ENCODE assay signal across 9 cellular contexts in the genomic region with DNA sequence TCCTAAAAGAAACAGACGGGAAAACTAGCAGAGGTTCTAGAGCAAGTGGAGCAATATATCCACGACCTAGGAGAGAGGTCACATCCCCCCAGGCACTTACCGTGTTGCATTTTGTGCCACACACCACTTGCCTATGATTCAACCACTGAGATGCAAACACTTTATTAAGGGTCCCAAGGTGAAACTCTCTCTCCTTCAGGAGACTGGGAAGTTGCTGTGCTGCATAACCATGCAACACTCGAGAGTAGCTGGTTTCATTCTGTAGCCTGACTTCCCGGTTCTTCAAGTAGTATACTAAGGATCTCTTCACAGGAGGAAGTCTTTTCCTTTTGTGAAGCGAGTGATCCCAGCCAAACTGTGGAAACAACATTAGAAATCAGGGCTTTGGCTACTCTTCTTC. TPM values are rescaled to one million over a fixed set of nuclear protein-coding genes. Genes with fewer than 3 reads are reported as not detected.
DNase-seq lines count a peak whose midpoint lies in the region; ATAC-seq, FAIRE-seq and TF ChIP-seq lines count a peak whose summit lies in the region.
"Had no signal": no experiment of that assay in that cellular context is flagged by ENCODE, and none has a peak within 500 bp of the region (broad histone marks: within the 10 kb centered on the region; RNA-seq: fewer than 3 reads in every experiment).

No MANE protein-coding gene starts in this region.

- H3K27me3 Mint-ChIP-seq in IgD-negative memory B cell: peaks cover 42% of the 10 kb centered on the region

- peak overlapping the region in 1 of 3 donors; percentile 69 for H3K27ac Mint-ChIP-seq in IgD-negative memory B cell

- no peaks in the 10 kb centered on the region for H3K27me3 ChIP-seq in BLaER1
- no peaks in the 10 kb centered on the region for H3K27me3 ChIP-seq in breast epithelium
- no peaks in the 10 kb centered on the region for H3K27me3 ChIP-seq in muscle layer of duodenum (ENCODE audit: low read depth, low read length)

- peaks cover 36% of the 10 kb centered on the region for H3K36me3 ChIP-seq in BLaER1
- no peaks in the 10 kb centered on the region for H3K36me3 ChIP-seq in breast epithelium
- H3K36me3 ChIP-seq in muscle layer of duodenum (ENCODE audit: control insufficient read depth in 1 of 2, insufficient read depth in 2 of 2, low read length in 2 of 2): peaks cover 0 to 15% of the 10 kb centered on the region in 2 donors

- FAIRE-seq in HTR-8/SVneo (lab: Jason Lieb, UNC) (no peak), D721Med (lab: Jason Lieb, UNC) (no peak)

- TF ChIP-seq CTCF in breast epithelium (IDR thresholded peaks at IDR 0.05): no peak
- TF ChIP-seq CTCF in D721Med (IDR thresholded peaks at IDR 0.05; ENCODE audit: insufficient read depth, missing control alignments): no peak

- no peaks in the 10 kb centered on the region for H3K9me3 ChIP-seq in BLaER1
- no peaks in the 10 kb centered on the region for H3K9me3 ChIP-seq in breast epithelium
- no peaks in the 10 kb centered on the region for H3K9me3 ChIP-seq in muscle layer of duodenum (ENCODE audit: control insufficient read depth in 1 of 2, low read length in 2 of 2)

- peak overlapping the region; percentile 95 for H3K4me2 ChIP-seq in BLaER1

- H3K4me1 ChIP-seq in BLaER1: peaks cover 66% of the 10 kb centered on the region
- H3K4me1 ChIP-seq in breast epithelium: peaks cover 0 to 9% of the 10 kb centered on the region in 2 donors
- H3K4me1 ChIP-seq in muscle layer of duodenum (ENCODE audit: control insufficient read depth in 1 of 2, insufficient read depth in 2 of 2, low read length in 2 of 2): peaks cover 9 to 32% of the 10 kb centered on the region in 2 donors

- H3K4me1 Mint-ChIP-seq in IgD-negative memory B cell: peaks cover 23 to 37% (median 35%) of the 10 kb centered on the region in 3 donors

- ATAC-seq in HG02610 (IDR thresholded peaks at IDR 0.05; ENCODE audit: unreplicated experiment) (no peak), GM19324 (IDR thresholded peaks at IDR 0.05; ENCODE audit: low FRiP score, unreplicated experiment) (no peak)

- H3K9me3 Mint-ChIP-seq in IgD-negative memory B cell: peaks cover 0 to 3% (median 2%) of the 10 kb centered on the region in 3 donors

- H3K4me3 ChIP-seq in BLaER1: peak overlapping the region; percentile 86
- H3K4me3 ChIP-seq in breast epithelium: peak overlapping the region; percentile 70 to 89 (median 83)
- peak overlapping the region; percentile 98 for H3K4me3 ChIP-seq in muscle layer of duodenum (ENCODE audit: low read depth in 1 of 2, low read length in 2 of 2)

- no peak for TF ChIP-seq POLR2A in breast epithelium (IDR thresholded peaks at IDR 0.05)

- peak overlapping the region; percentile 92 for H3K9ac ChIP-seq in BLaER1

- no peak for DNase-seq in breast epithelium (ENCODE audit: low spot score in 2 of 2)
- no peak for DNase-seq in HTR-8/SVneo (ENCODE audit: insufficient read length, low spot score)
- DNase-seq in D721Med (ENCODE audit: insufficient read length, low spot score): no peak
- DNase-seq: GOT3 had no signal

- H3K27ac ChIP-seq in BLaER1: peak overlapping the region; percentile 93
- H3K27ac ChIP-seq in breast epithelium: peak overlapping the region in 1 of 2 donors; percentile 88
- peak overlapping the region; percentile 95 for H3K27ac ChIP-seq in muscle layer of duodenum (ENCODE audit: low read length)

- no peaks in the 10 kb centered on the region for H3K36me3 Mint-ChIP-seq in IgD-negative memory B cell

- H3K4me3 Mint-ChIP-seq in IgD-negative memory B cell: peak overlapping the region; percentile 19 to 94 (median 76)

- intact Hi-C loops in breast epithelium (cut with DNase I; ENCODE audit: low total_unique reads): loop anchor here (5.0 to 10.0 kb wide), 3 partner anchors 50 to 1787 kb away; a partner anchor contains a TSS

- peaks cover 58% of the 10 kb centered on the region for H4K20me1 ChIP-seq in BLaER1

RNA-seq across cellular contexts. Expression of a gene that starts 1.6 kb away (rescaled TPM):
- 1.4 TPM for polyA plus RNA-seq in IgD-negative memory B cell
- total RNA-seq in breast epithelium: 10 to 100 TPM; 25.6 to 36.7 (median 29.6) TPM

RNA-seq across cellular contexts. Expression of a gene that starts 53.9 kb away (rescaled TPM):
- 32.0 TPM for polyA plus RNA-seq in IgD-negative memory B cell
- total RNA-seq in breast epithelium: 10 to 100 TPM; 49.5 to 56.5 (median 51.4) TPM
